Comparison of ENCODE assay signal across 9 cellular contexts in the genomic region with DNA sequence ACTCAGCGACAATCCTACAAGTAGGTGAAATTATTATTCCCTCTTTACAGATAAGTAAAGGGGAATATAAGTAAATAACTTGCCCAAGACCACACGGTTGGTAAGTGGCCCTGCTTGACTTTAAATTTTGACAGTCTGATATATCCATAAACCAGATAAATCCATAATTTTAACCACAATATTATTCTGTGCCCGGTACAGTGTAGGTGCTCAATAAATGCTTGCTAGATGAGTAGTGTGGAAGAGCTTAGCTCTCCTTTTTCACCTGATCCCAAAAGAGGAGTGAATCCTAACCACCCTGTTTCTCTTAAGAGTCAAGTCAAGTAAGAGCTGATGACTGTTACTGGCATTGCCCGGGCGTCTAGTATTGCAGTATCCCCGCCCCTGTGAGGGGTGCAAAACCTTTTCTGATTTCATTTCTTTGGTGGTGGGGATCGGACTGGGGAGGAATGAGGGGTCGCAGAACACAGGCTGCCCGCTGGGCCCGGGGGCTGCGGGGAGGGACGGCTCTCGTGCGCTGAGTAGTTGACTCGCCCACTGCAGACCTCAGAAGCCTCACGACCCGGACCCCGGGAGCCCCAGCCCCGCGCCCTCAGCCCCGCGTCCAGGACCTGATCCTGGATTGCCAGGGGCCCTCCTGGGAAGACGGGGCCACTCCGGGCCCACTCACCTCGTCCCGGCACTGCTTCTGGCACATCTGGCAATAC. TPM values are rescaled to one million over a fixed set of nuclear protein-coding genes. Genes with fewer than 3 reads are reported as not detected.
DNase-seq lines count a peak whose midpoint lies in the region; TF ChIP-seq lines count a peak whose summit lies in the region.
"Had no signal": no experiment of that assay in that cellular context is flagged by ENCODE, and none has a peak within 500 bp of the region (broad histone marks: within the 10 kb centered on the region; RNA-seq: fewer than 3 reads in every experiment).

No MANE protein-coding gene starts in this region.

- CTCF ChIA-PET in mammary epithelial cell (lab: Charles Lee; ENCODE audit: low non-redundant PET), result no interaction called here

- intact Hi-C loops in mammary epithelial cell (cut with micrococcal nuclease), result no loop called here

- H3K9me3 Mint-ChIP-seq in glutamatergic neuron (ENCODE audit: unreplicated experiment), result peaks cover 2% of the 10 kb centered on the region
- H3K9me3 Mint-ChIP-seq: T-cell had no signal

- no peaks in the 10 kb centered on the region for H3K9me3 ChIP-seq in mammary epithelial cell (replicated peaks; ENCODE audit: insufficient read depth, low read length)

- TF ChIP-seq CTCF in C4-2B (conservative IDR thresholded peaks at IDR 0.05), result no peak
- TF ChIP-seq CTCF in GM20000 (IDR thresholded peaks at IDR 0.05; ENCODE audit: extremely low read depth, missing control alignments), result no peak
- TF ChIP-seq CTCF in mammary epithelial cell (conservative IDR thresholded peaks at IDR 0.05 in 1 of 2, IDR thresholded peaks at IDR 0.05 in 1 of 2; ENCODE audit: extremely low read depth in 1 of 2, insufficient read depth in 1 of 2, low read depth in 1 of 2, low read length in 2 of 2), result no peak
- TF ChIP-seq CTCF in glutamatergic neuron (IDR thresholded peaks at IDR 0.05; ENCODE audit: partially characterized antibody, unreplicated experiment), result no peak

- 5% methylated on average over 9 of the region's 26 CpGs for WGBS in mammary epithelial cell (ENCODE audit: low coverage, missing lambda C conversion rate)

- peak overlapping the region; percentile 89 for H3K4me2 ChIP-seq in mammary epithelial cell (ENCODE audit: insufficient read depth, low read depth, low read length)

- H3K79me2 ChIP-seq in mammary epithelial cell (ENCODE audit: insufficient read depth, low read length), result peaks cover 97% of the 10 kb centered on the region

- no peaks in the 10 kb centered on the region for H4K20me1 ChIP-seq in mammary epithelial cell (ENCODE audit: insufficient read depth, low read length)

- dilution Hi-C loops in mammary epithelial cell (cut with HindIII; ENCODE audit: low sequenced_read_pairs), result no loop called here

- DNase-seq in GM20000 (ENCODE audit: low spot score) (peak; percentile 13), HT-29 (ENCODE audit: low spot score) (peak; percentile 19), mammary epithelial cell (peak; percentile 38), lung microvascular endothelial cell (ENCODE audit: low read depth in 2 of 2) (peak; percentile 11 to 28), KBM-7 (no peak), NCI-H526 (lab: John Stamatoyannopoulos, UW) (no peak), glutamatergic neuron (no peak)

- no peaks in the 10 kb centered on the region for H3K36me3 Mint-ChIP-seq in glutamatergic neuron (ENCODE audit: unreplicated experiment)

- peaks cover 5% of the 10 kb centered on the region for H3K27me3 Mint-ChIP-seq in glutamatergic neuron (ENCODE audit: unreplicated experiment)
- H3K27me3 Mint-ChIP-seq: T-cell had no signal

- H3K27ac ChIP-seq in C4-2B (peak overlapping the region; percentile 96), mammary epithelial cell (ENCODE audit: insufficient read depth, low read depth, low read length) (peak overlapping the region; percentile 68)

- H3K4me3 Mint-ChIP-seq in glutamatergic neuron (ENCODE audit: unreplicated experiment), result no peak overlapping the region
- H3K4me3 Mint-ChIP-seq: T-cell had no signal

- H3K27me3 ChIP-seq in mammary epithelial cell (ENCODE audit: insufficient read depth, low read length), result no peaks in the 10 kb centered on the region

- H3K9ac ChIP-seq in mammary epithelial cell (ENCODE audit: insufficient read depth, low read length), result peak overlapping the region; percentile 82

- peaks cover 3% of the 10 kb centered on the region for H3K36me3 ChIP-seq in mammary epithelial cell (ENCODE audit: insufficient read depth, low read length)

- peaks cover 6% of the 10 kb centered on the region for H3K4me1 Mint-ChIP-seq in glutamatergic neuron (ENCODE audit: low read depth, unreplicated experiment)

- in situ Hi-C loops in mammary epithelial cell (cut with MboI; ENCODE audit: low sequenced_read_pairs in 2 of 2), result no loop called here
- in situ Hi-C loops in KBM-7 (cut with MboI; ENCODE audit: low pct_unique_long_range_greater_than_20kb, low sequenced_read_pairs), result no loop called here

- no peak overlapping the region for H3K27ac Mint-ChIP-seq in glutamatergic neuron (ENCODE audit: unreplicated experiment)

- TSS peak; percentile 44 for BruUV-seq in mammary epithelial cell (replicated peaks; lab: Mats Ljungman, UMichigan)

- H3K4me1 ChIP-seq in mammary epithelial cell (ENCODE audit: insufficient read depth, low read length), result peaks cover 12% of the 10 kb centered on the region

- peak overlapping the region; percentile 97 for H2AFZ ChIP-seq in mammary epithelial cell (ENCODE audit: low read depth, low read length)

- H3K4me3 ChIP-seq in mammary epithelial cell (replicated peaks in 1 of 3; ENCODE audit: insufficient read depth in 1 of 3, low read depth in 2 of 3, low read length in 3 of 3), result peak overlapping the region; percentile 74 to 99 (median 85)

RNA-seq across cellular contexts. Expression of gene KIN, which starts 0.5 kb away (rescaled TPM):
- 3.0 and 3.4 TPM in 2 replicates for total RNA-seq in HT-29 (2014; rRNA removed; shearing (Covaris generic))
- total RNA-seq in mammary epithelial cell (10 to 100 TPM in 1 of 2 donors, 1 to 10 TPM in 1; 4.7 to 14.4 TPM), lung microvascular endothelial cell (3.1 and 5.0 TPM in 2 replicates), glutamatergic neuron (ENCODE audit: unreplicated experiment) (12.9 TPM)
- polyA plus RNA-seq in mammary epithelial cell, result 2.6 TPM
- 18.3 TPM for polyA minus RNA-seq in mammary epithelial cell

RNA-seq across cellular contexts. Expression of gene ATP5F1C, which starts 0.7 kb away (rescaled TPM):
- total RNA-seq in HT-29 (2014; rRNA removed; shearing (Covaris generic)), result 145 and 147 TPM in 2 replicates
- total RNA-seq in mammary epithelial cell (100 to 1,000 TPM; 172 to 250 TPM), lung microvascular endothelial cell (232 and 268 TPM in 2 replicates), glutamatergic neuron (ENCODE audit: unreplicated experiment) (229 TPM)
- 292 TPM for polyA plus RNA-seq in mammary epithelial cell
- 158 TPM for polyA minus RNA-seq in mammary epithelial cell

RNA-seq across cellular contexts. Expression of gene TAF3, which starts 31.0 kb away (rescaled TPM):
- 2.3 and 2.5 TPM in 2 replicates for total RNA-seq in HT-29 (2014; rRNA removed; shearing (Covaris generic))
- total RNA-seq in mammary epithelial cell, result 10 to 100 TPM in 1 of 2 donors, 1 to 10 TPM in 1; 2.5 to 11.2 TPM
- 3.9 TPM for polyA plus RNA-seq in mammary epithelial cell
- 1.7 TPM for polyA minus RNA-seq in mammary epithelial cell
- 0.87 and 1.4 TPM in 2 replicates for total RNA-seq in lung microvascular endothelial cell
- 10.2 TPM for total RNA-seq in glutamatergic neuron (ENCODE audit: unreplicated experiment)

Comparison
In these comparisons a context has a peak if more than half of its experiments do, and no peak if none do; other contexts are left out.
1. DNase-seq: peak in GM20000 (single experiment), HT-29 (single experiment), mammary epithelial cell (single experiment) and lung microvascular endothelial cell (2 of 2); none in KBM-7 (single experiment), NCI-H526 (0 of 2) and glutamatergic neuron (single experiment).